8 cellular contexts compared by ENCODE assay signal in genomic region chr7:149753370-149754233, GRCh38. TPM values are rescaled to one million over a fixed set of nuclear protein-coding genes. Genes with fewer than 3 reads are reported as not detected.
DNase-seq lines count a peak whose midpoint lies in the region; ATAC-seq and TF ChIP-seq lines count a peak whose summit lies in the region.

No MANE protein-coding gene starts in this region.

- peaks cover 2% of the 10 kb centered on the region for H3K4me1 Mint-ChIP-seq in progenitor cell of endocrine pancreas (ENCODE audit: low read depth)

- H3K9me3 Mint-ChIP-seq in progenitor cell of endocrine pancreas (ENCODE audit: low read depth): peaks cover 4% of the 10 kb centered on the region

- no peak overlapping the region for H3K27ac Mint-ChIP-seq in progenitor cell of endocrine pancreas

- peak; percentile 76 for TF ChIP-seq CTCF in epithelial cell of proximal tubule (conservative IDR thresholded peaks at IDR 0.05; ENCODE audit: low read depth, low read length)
- TF ChIP-seq CTCF in progenitor cell of endocrine pancreas (IDR thresholded peaks at IDR 0.05; ENCODE audit: unreplicated experiment): peak; percentile 76

- H3K4me3 ChIP-seq in epithelial cell of proximal tubule (ENCODE audit: low read depth, low read length): no peak overlapping the region

- DNase-seq in GM03348 (ENCODE audit: low spot score) (peak; percentile 62), NCI-H526 treated with DMSO at 0.1 percent for 48 hours (lab: John Stamatoyannopoulos, UW) (peak; percentile 12), epithelial cell of proximal tubule (ENCODE audit: low read depth) (no peak), progenitor cell of endocrine pancreas (ENCODE audit: low spot score, unreplicated experiment) (peak; percentile 56), superior temporal gyrus (ENCODE audit: extremely low spot score) (no peak), T-helper 1 cell (no peak)

- H3K4me3 Mint-ChIP-seq in progenitor cell of endocrine pancreas (ENCODE audit: low read depth): no peak overlapping the region

- peaks cover 21% of the 10 kb centered on the region for H3K27me3 Mint-ChIP-seq in progenitor cell of endocrine pancreas

- no peaks in the 10 kb centered on the region for H3K36me3 Mint-ChIP-seq in progenitor cell of endocrine pancreas (ENCODE audit: insufficient read depth)

- ATAC-seq in GM21786 (IDR thresholded peaks at IDR 0.05; ENCODE audit: unreplicated experiment) (no peak), HG02623 (IDR thresholded peaks at IDR 0.05; ENCODE audit: unreplicated experiment) (no peak)

RNA-seq across cellular contexts. Expression of gene ZNF467, which starts 19.8 kb away (rescaled TPM):
- 0.07 and 0.12 TPM in 2 replicates for total RNA-seq in epithelial cell of proximal tubule
- 14.8 and 16.1 TPM in 2 replicates for total RNA-seq in progenitor cell of endocrine pancreas

Comparison
In these comparisons a context has a peak if more than half of its experiments do, and no peak if none do; other contexts are left out.
1. DNase-seq: peak in GM03348 (single experiment), NCI-H526 treated with DMSO at 0.1 percent for 48 hours (single experiment) and progenitor cell of endocrine pancreas (single experiment); none in epithelial cell of proximal tubule (single experiment), superior temporal gyrus (single experiment) and T-helper 1 cell (0 of 5).
2. RNA of gene ZNF467, which starts 19.8 kb away (total RNA-seq): 14.8 to 16.1 TPM in progenitor cell of endocrine pancreas; 0.07 to 0.12 TPM in epithelial cell of proximal tubule; every median in the first group is over 10 times any median in the second.